13 cellular contexts compared by ENCODE assay signal in genomic region chr3:188241072-188241471, GRCh38.
DNase-seq lines count a peak whose midpoint lies in the region; ATAC-seq and TF ChIP-seq lines count a peak whose summit lies in the region.
"Had no signal": no experiment of that assay in that cellular context is flagged by ENCODE, and none has a peak within 500 bp of the region (broad histone marks: within the 10 kb centered on the region; RNA-seq: fewer than 3 reads in every experiment).

No MANE protein-coding gene starts in this region.

- no peaks in the 10 kb centered on the region; a peak in 1 of 7 replicates for H3K36me3 Mint-ChIP-seq in H9 (ENCODE audit: insufficient read depth in 1 of 3, low read depth in 3 of 3)

- no peak overlapping the region for H3K9ac ChIP-seq in H9 (ENCODE audit: extremely low read depth, insufficient read length, low read length)

- no peak overlapping the region for H3K4ac ChIP-seq in H9 (ENCODE audit: low read depth, low read length)

- no peaks in the 10 kb centered on the region for H4K20me1 ChIP-seq in H9 (ENCODE audit: control insufficient read depth, insufficient read depth, insufficient read length)

- no peak overlapping the region for H3K23ac ChIP-seq in H9 (ENCODE audit: insufficient read length, low read depth, low read length)

- peaks cover 6% of the 10 kb centered on the region for H3K4me1 ChIP-seq in upper lobe of right lung
- H3K4me1 ChIP-seq in H9 (ENCODE audit: insufficient read depth, low read length) = no peaks in the 10 kb centered on the region; the same call in 1 of the 2 replicates
- H3K4me1 ChIP-seq: colonic mucosa had no signal

- no peaks in the 10 kb centered on the region for H3K9me3 Mint-ChIP-seq in H9

- H3K9me3 ChIP-seq in upper lobe of right lung = no peaks in the 10 kb centered on the region
- no peaks in the 10 kb centered on the region for H3K9me3 ChIP-seq in H9 (ENCODE audit: control insufficient read depth, low read depth, low read length)
- H3K9me3 ChIP-seq: colonic mucosa had no signal

- intact Hi-C loops in upper lobe of right lung (cut with DNase I) = no loop called here

- H2AFZ ChIP-seq in H9 (ENCODE audit: low read length) = no peak overlapping the region

- DNase-seq in SK-N-DZ (ENCODE audit: low spot score) = peak; percentile 20
- peak; percentile 77 for DNase-seq in fibroblast of villous mesenchyme (ENCODE audit: low read depth)
- DNase-seq in myocyte (ENCODE audit: low read depth) = peak; percentile 67
- DNase-seq in upper lobe of right lung = no peak
- DNase-seq in H9 = no peak
- DNase-seq in H7 = no peak
- DNase-seq in COLO829 (ENCODE audit: low spot score) = no peak
- DNase-seq in GM19240 (ENCODE audit: insufficient read length, low spot score) = no peak
- DNase-seq: activated CD4-positive, alpha-beta T cell treated with anti-CD3 and anti-CD28 coated beads for 36 hours; activated effector memory CD4-positive, alpha-beta T cell treated with anti-CD3 and anti-CD28 coated beads, Interleukin-2, amount 50 U/mL, for 16 hours; colonic mucosa; DMS79 had no signal

- no peaks in the 10 kb centered on the region for H3K23me2 ChIP-seq in H9 (ENCODE audit: insufficient read length, low read depth, low read length, poor library complexity, severe bottlenecking)

- H3K36me3 ChIP-seq in upper lobe of right lung (no peaks in the 10 kb centered on the region), H7 (replicated peaks; ENCODE audit: control insufficient read depth, insufficient read depth, low read length) (no peaks in the 10 kb centered on the region)
- H3K36me3 ChIP-seq: colonic mucosa had no signal

- no peak overlapping the region for H3K27ac Mint-ChIP-seq in H9
- H3K27ac Mint-ChIP-seq: activated CD4-positive, alpha-beta T cell treated with anti-CD3 and anti-CD28 coated beads for 36 hours had no signal

- ATAC-seq in upper lobe of right lung = peak; percentile 43
- ATAC-seq: activated CD4-positive, alpha-beta T cell treated with anti-CD3 and anti-CD28 coated beads for 36 hours had no signal

- no peaks in the 10 kb centered on the region; the same call in 1 of the 2 replicates for H3K79me2 ChIP-seq in H9 (ENCODE audit: insufficient read depth, low read length)

- no peak overlapping the region for H4K91ac ChIP-seq in H9 (ENCODE audit: insufficient read length, low read depth, low read length)

- H3K27me3 ChIP-seq in upper lobe of right lung (no peaks in the 10 kb centered on the region), H9 (ENCODE audit: insufficient read depth, low read length) (no peaks in the 10 kb centered on the region), H7 (ENCODE audit: control insufficient read depth, insufficient read depth, low read length) (no peaks in the 10 kb centered on the region)
- H3K27me3 ChIP-seq: colonic mucosa had no signal

- H3T11ph ChIP-seq in H9 (ENCODE audit: low read length) = no peak overlapping the region

- no peak overlapping the region for H3K27ac ChIP-seq in upper lobe of right lung
- H3K27ac ChIP-seq in H9 (ENCODE audit: insufficient read length, low read depth, low read length) = no peak overlapping the region
- H3K27ac ChIP-seq: colonic mucosa, SK-N-MC had no signal

- no peak overlapping the region for H4K5ac ChIP-seq in H9 (ENCODE audit: insufficient read length, low read depth, low read length)

- H3K4me2 ChIP-seq in H9 (ENCODE audit: insufficient read depth, insufficient read length, low read length) = no peak overlapping the region

- H3K4me1 Mint-ChIP-seq in H9 = peaks cover 16% of the 10 kb centered on the region in 2 experiments

- H2BK120ac ChIP-seq in H9 (ENCODE audit: low read depth, low read length, poor library complexity, severe bottlenecking) = no peak overlapping the region

- no peak overlapping the region for H3K14ac ChIP-seq in H9 (ENCODE audit: insufficient read depth, low read length)

- H2BK20ac ChIP-seq in H9 (ENCODE audit: low read depth, low read length, poor library complexity, severe bottlenecking) = no peak overlapping the region

- no peak overlapping the region for H2BK15ac ChIP-seq in H9 (ENCODE audit: low read depth, low read length)

- no peak for TF ChIP-seq CTCF in fibroblast of villous mesenchyme (IDR thresholded peaks at IDR 0.05; ENCODE audit: insufficient read depth, low read depth, low read length)
- TF ChIP-seq CTCF in upper lobe of right lung (IDR thresholded peaks at IDR 0.05) = no peak
- TF ChIP-seq CTCF in H9 (conservative IDR thresholded peaks at IDR 0.05) = no peak

- WGBS in H9 (ENCODE audit: extremely low coverage, insufficient read length, low lambda C conversion rate) = no CpG with 5 or more reads among the region's 7 CpGs

- no peak overlapping the region for H3K18ac ChIP-seq in H9 (ENCODE audit: insufficient read length, low read depth, low read length)

- H2BK12ac ChIP-seq in H9 (ENCODE audit: insufficient read length, low read depth, low read length) = no peak overlapping the region

- no peak overlapping the region for H3K4me3 Mint-ChIP-seq in H9
- H3K4me3 Mint-ChIP-seq: activated CD4-positive, alpha-beta T cell treated with anti-CD3 and anti-CD28 coated beads for 36 hours had no signal

- no peak overlapping the region for H4K8ac ChIP-seq in H9 (replicated peaks; ENCODE audit: insufficient read length, low read depth, low read length)

- H3K56ac ChIP-seq in H9 (ENCODE audit: insufficient read length, low read depth, low read length) = no peak overlapping the region

- H3K27me3 Mint-ChIP-seq in H9 (ENCODE audit: low read depth) = no peaks in the 10 kb centered on the region
- H3K27me3 Mint-ChIP-seq: activated CD4-positive, alpha-beta T cell treated with anti-CD3 and anti-CD28 coated beads for 36 hours had no signal

- no peaks in the 10 kb centered on the region for H3K79me1 ChIP-seq in H9 (ENCODE audit: insufficient read depth, low read depth, low read length, poor library complexity, severe bottlenecking)

- H3K4me3 ChIP-seq in fibroblast of villous mesenchyme (ENCODE audit: low read depth, low read length) (no peak overlapping the region), upper lobe of right lung (no peak overlapping the region), H7 (ENCODE audit: insufficient read depth, low read depth, low read length) (no peak overlapping the region)
- H3K4me3 ChIP-seq: colonic mucosa, SK-N-MC had no signal

- no peak overlapping the region for H2BK5ac ChIP-seq in H9 (ENCODE audit: insufficient read length, low read length)

- no peak overlapping the region for H2AK5ac ChIP-seq in H9 (ENCODE audit: insufficient read length, low read length)

Comparison
In these comparisons a context has a peak if more than half of its experiments do, and no peak if none do; other contexts are left out.
1. DNase-seq: peak in SK-N-DZ (single experiment), fibroblast of villous mesenchyme (single experiment) and myocyte (single experiment); none in upper lobe of right lung (single experiment), H9 (single experiment), H7 (single experiment), COLO829 (single experiment) and GM19240 (single experiment).